23 cellular contexts compared by ENCODE assay signal in the genomic region with DNA sequence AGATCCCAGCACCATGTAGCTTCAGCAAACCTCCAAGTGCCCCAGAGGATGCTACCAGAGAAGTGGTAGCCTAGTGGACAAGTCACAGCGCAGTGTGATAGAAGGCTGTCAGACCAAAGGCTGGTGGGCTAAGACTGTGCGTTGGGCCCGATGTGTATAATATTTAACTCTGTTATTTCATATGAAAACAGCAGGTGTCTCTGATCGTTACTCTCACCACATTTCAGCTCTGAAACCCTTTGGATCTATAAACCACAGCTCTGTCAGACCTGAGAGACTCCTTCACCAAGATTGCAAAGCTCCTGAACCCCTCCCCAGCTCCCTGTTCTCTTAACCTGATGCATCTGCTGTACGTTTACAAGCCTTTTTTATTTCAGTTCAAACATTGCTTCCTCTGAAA.
"Had no signal": no experiment of that assay in that cellular context is flagged by ENCODE, and none has a peak within 500 bp of the region (broad histone marks: within the 10 kb centered on the region; RNA-seq: fewer than 3 reads in every experiment).

No MANE protein-coding gene starts in this region.

- ATAC-seq: activated CD8-positive, alpha-beta T cell treated with anti-CD3 and anti-CD28 coated beads for 36 hours; left lung; lower lobe of right lung; natural killer cell; psoas muscle; stimulated activated memory B cell treated with anti-CD40 and anti-IgM and Interleukin-4, amounts not matched to agents 10 μg/mL and 1 μg/mL and 100 μg/mL, for 72 hours; stimulated activated naive CD8-positive, alpha-beta T cell treated with anti-CD3 and anti-CD28 coated beads, Interleukin-15, amount 100 ng/mL, for 72 hours; upper lobe of right lung had no signal

- DNase-seq: activated B cell treated with CpG ODN at 0.5 μM for 24 hours; activated CD4-positive, alpha-beta T cell treated with anti-CD3 and anti-CD28 coated beads, Interleukin-2, amount 50 U/mL, for 1 hour; activated CD8-positive, alpha-beta T cell treated with anti-CD3 and anti-CD28 coated beads for 36 hours; activated T-cell treated with anti-CD3 and anti-CD28 coated beads, Interleukin-2, amount 50 U/mL, for 48 hours; anterior cingulate cortex; colonic mucosa; dorsolateral prefrontal cortex; effector memory CD4-positive, alpha-beta T cell; glutamatergic neuron; left lung; lower lobe of right lung; mesendoderm; natural killer cell; occipital lobe; psoas muscle; sigmoid colon; small intestine; stimulated activated CD4-positive, alpha-beta T cell treated with anti-CD3 and anti-CD28 coated beads, Interleukin-4, amount 100 ng/mL, for 4 hours; stimulated activated CD8-positive, alpha-beta memory T cell treated with anti-CD3 and anti-CD28 coated beads, Interleukin-4, amount 100 ng/mL, for 48 hours; stimulated activated naive CD8-positive, alpha-beta T cell treated with anti-CD3 and anti-CD28 coated beads, Interleukin-15, amount 100 ng/mL, for 72 hours; thyroid gland; upper lobe of right lung had no signal
